1 cellular context compared by ENCODE assay signal in genomic region chr14:23120405-23121251, GRCh38.
TF ChIP-seq lines count a peak whose summit lies in the region.

No MANE protein-coding gene starts in this region.

TF ChIP-seq in K562, 482 proteins besides CTCF, POLR2A, EP300 and RAD21 (continued from another document and continues in another):
- no peak for TF ChIP-seq ZNF512 (tag; IDR thresholded peaks at IDR 0.05)
- no peak for TF ChIP-seq SNIP1 (IDR thresholded peaks at IDR 0.05; ENCODE audit: low read depth)
- TF ChIP-seq TCF3 (CRISPR knock-in tag; IDR thresholded peaks at IDR 0.05), result peak; percentile 97
- TF ChIP-seq ZNF398 (CRISPR knock-in tag; IDR thresholded peaks at IDR 0.05), result no peak
- TF ChIP-seq PCBP1 (IDR thresholded peaks at IDR 0.05; ENCODE audit: low read depth, low read length, poor library complexity, severe bottlenecking), result no peak
- TF ChIP-seq ARID2 (IDR thresholded peaks at IDR 0.05), result peak; percentile 100
- no peak for TF ChIP-seq ZNF77 (CRISPR knock-in tag; IDR thresholded peaks at IDR 0.05)
- TF ChIP-seq RNF2 (IDR thresholded peaks at IDR 0.05), result no peak
- TF ChIP-seq SMARCA4 (IDR thresholded peaks at IDR 0.05), result peak; percentile 54
- TF ChIP-seq ELF1 (tag; IDR thresholded peaks at IDR 0.05), result no peak
- peak in 1 of 2 experiments; percentile 92; a peak in 2 of 4 replicates for TF ChIP-seq ARNT (IDR thresholded peaks at IDR 0.05)
- TF ChIP-seq RB1 (IDR thresholded peaks at IDR 0.05; ENCODE audit: low read depth), result peak; percentile 94
- no peak for TF ChIP-seq MTA1 (IDR thresholded peaks at IDR 0.05; ENCODE audit: borderline replicate concordance)
- no peak for TF ChIP-seq C11orf30 (IDR thresholded peaks at IDR 0.05; ENCODE audit: low read depth)
- no peak for TF ChIP-seq NFRKB (IDR thresholded peaks at IDR 0.05; ENCODE audit: low read depth)
- no peak for TF ChIP-seq KAT2B (IDR thresholded peaks at IDR 0.05; ENCODE audit: low read depth, low read length)
- no peak for TF ChIP-seq SNAPC5 (CRISPR knock-in tag; IDR thresholded peaks at IDR 0.05)
- TF ChIP-seq OTX1 (CRISPR knock-in tag; IDR thresholded peaks at IDR 0.05), result no peak
- TF ChIP-seq POLR2H (tag; IDR thresholded peaks at IDR 0.05; ENCODE audit: low read depth), result no peak
- TF ChIP-seq SETDB1 (IDR thresholded peaks at IDR 0.05; ENCODE audit: low read length), result no peak
- TF ChIP-seq CREB5 (CRISPR knock-in tag; IDR thresholded peaks at IDR 0.05), result no peak
- no peak for TF ChIP-seq ZNF197 (CRISPR knock-in tag; IDR thresholded peaks at IDR 0.05; ENCODE audit: low read depth)
- TF ChIP-seq ZNF639 (CRISPR knock-in tag; conservative IDR thresholded peaks at IDR 0.05 in 1 of 2, IDR thresholded peaks at IDR 0.05 in 1 of 2), result no peak
- no peak for TF ChIP-seq PURB (CRISPR knock-in tag; IDR thresholded peaks at IDR 0.05; ENCODE audit: low read depth)
- no peak for TF ChIP-seq E2F1 (CRISPR knock-in tag; IDR thresholded peaks at IDR 0.05)
- TF ChIP-seq POLR2AphosphoS5 (IDR thresholded peaks at IDR 0.05; ENCODE audit: control insufficient read depth, insufficient read depth, low read depth, low read length), result peak; percentile 92
- TF ChIP-seq ATF2 (CRISPR knock-in tag; IDR thresholded peaks at IDR 0.05), result no peak
- no peak for TF ChIP-seq MGA (IDR thresholded peaks at IDR 0.05)
- TF ChIP-seq FOXA3 (CRISPR knock-in tag; conservative IDR thresholded peaks at IDR 0.05 in 1 of 2, IDR thresholded peaks at IDR 0.05 in 1 of 2), result no peak
- TF ChIP-seq BRD9 (IDR thresholded peaks at IDR 0.05; ENCODE audit: low read depth, partially characterized antibody), result no peak
- TF ChIP-seq ZNF24 (IDR thresholded peaks at IDR 0.05), result peak; percentile 63; the same call in 1 of the 2 replicates
- no peak for TF ChIP-seq NFE2 (IDR thresholded peaks at IDR 0.05; ENCODE audit: low read depth)
- 0 out of 2 replicates have a peak, but pooled peaks have one; percentile 44 for TF ChIP-seq TOE1 (IDR thresholded peaks at IDR 0.05; ENCODE audit: borderline replicate concordance)
- no peak for TF ChIP-seq TOE1 (CRISPR knock-in tag; IDR thresholded peaks at IDR 0.05; ENCODE audit: borderline replicate concordance, low read depth)
- no peak for TF ChIP-seq CREBBP (IDR thresholded peaks at IDR 0.05; ENCODE audit: low read depth, low read length)
- no peak for TF ChIP-seq CCAR2 (IDR thresholded peaks at IDR 0.05; ENCODE audit: low read depth, low read length)
- TF ChIP-seq GTF3C2 (IDR thresholded peaks at IDR 0.05; ENCODE audit: borderline replicate concordance, extremely low read depth, insufficient read length), result no peak
- TF ChIP-seq ESRRA (IDR thresholded peaks at IDR 0.05; ENCODE audit: borderline replicate concordance, low read depth), result peak; percentile 68; the same call in 1 of the 2 replicates
